Comparison of ENCODE assay signal across 8 cellular contexts in genomic region chr13:24159921-24160324, GRCh38. TPM values are rescaled to one million over a fixed set of nuclear protein-coding genes. Genes with fewer than 3 reads are reported as not detected.
DNase-seq lines count a peak whose midpoint lies in the region; ATAC-seq, FAIRE-seq and TF ChIP-seq lines count a peak whose summit lies in the region.

No MANE protein-coding gene starts in this region.

- FAIRE-seq in H54 (lab: Jason Lieb, UNC), result no peak

- no peaks in the 10 kb centered on the region for H3K9me3 ChIP-seq in CD8-positive, alpha-beta T cell (ENCODE audit: low read length)
- no peaks in the 10 kb centered on the region for H3K9me3 ChIP-seq in neural progenitor cell (ENCODE audit: low read depth)

- H3K4me1 Mint-ChIP-seq in CD8-positive, alpha-beta T cell (ENCODE audit: low read depth), result peaks cover 26% of the 10 kb centered on the region
- H3K4me1 Mint-ChIP-seq in neural progenitor cell, result peaks cover 68% of the 10 kb centered on the region

- no peak overlapping the region for H3K9ac ChIP-seq in neural progenitor cell

- intact Hi-C loops in CD8-positive, alpha-beta T cell (cut with DNase I, micrococcal nuclease), result loop anchor here (1.0 to 5.0 kb wide), 12 partner anchors 42 to 785 kb away; partner anchors contain the start of gene MIPEP (in 2 of the 2)

- H3K4me2 ChIP-seq in neural progenitor cell, result peak overlapping the region; percentile 97

- H2AFZ ChIP-seq in neural progenitor cell (replicated peaks), result peak overlapping the region; percentile 73

- H3K4me3 ChIP-seq in CD8-positive, alpha-beta T cell (ENCODE audit: low read depth, low read length), result peak overlapping the region; percentile 87
- H3K4me3 ChIP-seq in neural progenitor cell, result peak overlapping the region; percentile 68

- no peak for DNase-seq in CD8-positive, alpha-beta T cell
- DNase-seq in NCI-H2227 (lab: John Stamatoyannopoulos, UW; ENCODE audit: unreplicated experiment), result peak; percentile 41
- peak; percentile 61 for DNase-seq in ecto neural progenitor cell (ENCODE audit: low spot score)
- peak; percentile 41 for DNase-seq in neural progenitor cell (ENCODE audit: low spot score)
- no peak for DNase-seq in left lobe of liver (ENCODE audit: low spot score)
- no peak for DNase-seq in RWPE1 (ENCODE audit: low spot score)
- no peak for DNase-seq in stimulated activated CD4-positive, alpha-beta T cell treated with anti-CD3 and anti-CD28 coated beads, Interleukin-2, amount 100 ng/mL, for 24 hours
- DNase-seq in H54 (ENCODE audit: insufficient read length, low spot score), result no peak

- H4K20me1 ChIP-seq in neural progenitor cell (ENCODE audit: low read depth), result peaks cover 20% of the 10 kb centered on the region

- no peaks in the 10 kb centered on the region for H3K36me3 ChIP-seq in CD8-positive, alpha-beta T cell (ENCODE audit: insufficient read depth, low read length)
- H3K36me3 ChIP-seq in neural progenitor cell, result no peaks in the 10 kb centered on the region

- no peaks in the 10 kb centered on the region for H3K27me3 ChIP-seq in CD8-positive, alpha-beta T cell (ENCODE audit: insufficient read depth, low read length)
- H3K27me3 ChIP-seq in neural progenitor cell, result peaks cover 18% of the 10 kb centered on the region

- CTCF ChIA-PET in CD8-positive, alpha-beta T cell (lab: Charles Lee), result interaction anchor here (2.0 to 2.5 kb wide), 2 partner anchors 44 to 60 kb away, joined by 8 to 12 read pairs; no protein-coding TSS in a partner anchor
- CTCF ChIA-PET in RWPE1 (lab: Yijun Ruan, JAX), result interaction anchor here (1.2 kb wide), 1 partner anchor 106 kb away, joined by 4 read pairs; no protein-coding TSS in a partner anchor

- H3K27ac ChIP-seq in CD8-positive, alpha-beta T cell (ENCODE audit: low read depth, low read length), result no peak overlapping the region
- H3K27ac ChIP-seq in neural progenitor cell (no peak overlapping the region), RWPE1 (no peak overlapping the region)

- H3K27ac Mint-ChIP-seq in CD8-positive, alpha-beta T cell, result peak overlapping the region; percentile 72
- peak overlapping the region; percentile 50 for H3K27ac Mint-ChIP-seq in neural progenitor cell

- H3K36me3 Mint-ChIP-seq in CD8-positive, alpha-beta T cell, result peaks cover 5% of the 10 kb centered on the region
- peaks cover 7% of the 10 kb centered on the region for H3K36me3 Mint-ChIP-seq in neural progenitor cell

- POLR2A ChIA-PET in CD8-positive, alpha-beta T cell (lab: Charles Lee), result interaction anchor here (1.0 to 2.2 kb wide), 4 partner anchors 13 to 69 kb away, joined by 3 to 10 read pairs (median 4); no protein-coding TSS in a partner anchor
- POLR2A ChIA-PET in RWPE1 (lab: Yijun Ruan, JAX; ENCODE audit: low non-redundant PET), result interaction anchor here (0.6 kb wide), 1 partner anchor 78 kb away, joined by 3 read pairs; no protein-coding TSS in a partner anchor

- no peak for ATAC-seq in CD8-positive, alpha-beta T cell
- no peak for ATAC-seq in left lobe of liver

- H3K4me3 Mint-ChIP-seq in CD8-positive, alpha-beta T cell, result peak overlapping the region; percentile 87
- peak overlapping the region; percentile 88 for H3K4me3 Mint-ChIP-seq in neural progenitor cell

- H3K27me3 Mint-ChIP-seq in CD8-positive, alpha-beta T cell (ENCODE audit: low read depth), result no peaks in the 10 kb centered on the region
- peaks cover 9% of the 10 kb centered on the region for H3K27me3 Mint-ChIP-seq in neural progenitor cell (ENCODE audit: insufficient read depth, low read depth)

- H3K79me2 ChIP-seq in neural progenitor cell (ENCODE audit: low read depth), result peaks cover 33% of the 10 kb centered on the region

- H3K4me1 ChIP-seq in CD8-positive, alpha-beta T cell (ENCODE audit: insufficient read depth, low read length), result peaks cover 16% of the 10 kb centered on the region
- H3K4me1 ChIP-seq in neural progenitor cell, result peaks cover 33% of the 10 kb centered on the region

- peaks cover 18% of the 10 kb centered on the region for H3F3A ChIP-seq in neural progenitor cell (ENCODE audit: low read depth)

- no peaks in the 10 kb centered on the region for H3K9me3 Mint-ChIP-seq in CD8-positive, alpha-beta T cell
- H3K9me3 Mint-ChIP-seq in neural progenitor cell, result no peaks in the 10 kb centered on the region

- TF ChIP-seq POLR2A in H54 (IDR thresholded peaks at IDR 0.05; ENCODE audit: low read depth, low read length), result no peak

- TF ChIP-seq CTCF in CD8-positive, alpha-beta T cell (IDR thresholded peaks at IDR 0.05), result no peak
- TF ChIP-seq CTCF in neural progenitor cell (IDR thresholded peaks at IDR 0.05), result no peak
- no peak for TF ChIP-seq CTCF in RWPE1 (conservative IDR thresholded peaks at IDR 0.05; ENCODE audit: low read depth)

RNA-seq across cellular contexts. Expression of gene SPATA13, which starts 0.6 kb away (rescaled TPM):
- 100 to 1,000 TPM; 102 to 106 TPM for total RNA-seq in CD8-positive, alpha-beta T cell
- total RNA-seq in neural progenitor cell (ENCODE audit: low replicate concordance) (15.9 and 19.8 TPM in 2 replicates), left lobe of liver (24.7 TPM)

Comparison
In these comparisons a context has a peak if more than half of its experiments do, and no peak if none do; other contexts are left out.
1. DNase-seq: peak in NCI-H2227 (single experiment), ecto neural progenitor cell (single experiment) and neural progenitor cell (single experiment); none in CD8-positive, alpha-beta T cell (0 of 7), left lobe of liver (single experiment), RWPE1 (single experiment), stimulated activated CD4-positive, alpha-beta T cell treated with anti-CD3 and anti-CD28 coated beads, Interleukin-2, amount 100 ng/mL, for 24 hours (0 of 2) and H54 (single experiment).